1 cellular context compared by ENCODE assay signal in genomic region chr2:74756356-74756890, GRCh38.
A peak's percentile ranks its signal among the peaks of the same experiment; 100 is the strongest.
TF ChIP-seq lines count a peak whose summit lies in the region.

No MANE protein-coding gene starts in this region.

TF ChIP-seq in HepG2, 621 proteins besides CTCF, POLR2A, EP300 and RAD21 (continued from another document and continues in another):
- TF ChIP-seq GATA4 (IDR thresholded peaks at IDR 0.05; ENCODE audit: borderline replicate concordance, low read depth) = peak; percentile 37; the same call in 1 of the 2 replicates
- TF ChIP-seq ZSCAN31 (CRISPR knock-in tag; IDR thresholded peaks at IDR 0.05; ENCODE audit: low read depth) = peak; percentile 36; the same call in 1 of the 2 replicates
- TF ChIP-seq, protein P1, sequence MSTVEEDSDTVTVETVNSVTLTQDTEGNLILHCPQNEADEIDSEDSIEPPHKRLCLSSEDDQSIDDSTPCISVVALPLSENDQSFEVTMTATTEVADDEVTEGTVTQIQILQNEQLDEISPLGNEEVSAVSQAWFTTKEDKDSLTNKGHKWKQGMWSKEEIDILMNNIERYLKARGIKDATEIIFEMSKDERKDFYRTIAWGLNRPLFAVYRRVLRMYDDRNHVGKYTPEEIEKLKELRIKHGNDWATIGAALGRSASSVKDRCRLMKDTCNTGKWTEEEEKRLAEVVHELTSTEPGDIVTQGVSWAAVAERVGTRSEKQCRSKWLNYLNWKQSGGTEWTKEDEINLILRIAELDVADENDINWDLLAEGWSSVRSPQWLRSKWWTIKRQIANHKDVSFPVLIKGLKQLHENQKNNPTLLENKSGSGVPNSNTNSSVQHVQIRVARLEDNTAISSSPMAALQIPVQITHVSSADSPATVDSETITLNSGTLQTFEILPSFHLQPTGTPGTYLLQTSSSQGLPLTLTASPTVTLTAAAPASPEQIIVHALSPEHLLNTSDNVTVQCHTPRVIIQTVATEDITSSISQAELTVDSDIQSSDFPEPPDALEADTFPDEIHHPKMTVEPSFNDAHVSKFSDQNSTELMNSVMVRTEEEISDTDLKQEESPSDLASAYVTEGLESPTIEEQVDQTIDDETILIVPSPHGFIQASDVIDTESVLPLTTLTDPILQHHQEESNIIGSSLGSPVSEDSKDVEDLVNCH (CRISPR knock-in tag; IDR thresholded peaks at IDR 0.05) = no peak
- TF ChIP-seq CREM (IDR thresholded peaks at IDR 0.05) = peak; percentile 72
- no peak for TF ChIP-seq CREM (CRISPR knock-in tag; IDR thresholded peaks at IDR 0.05)
- TF ChIP-seq, protein P2, sequence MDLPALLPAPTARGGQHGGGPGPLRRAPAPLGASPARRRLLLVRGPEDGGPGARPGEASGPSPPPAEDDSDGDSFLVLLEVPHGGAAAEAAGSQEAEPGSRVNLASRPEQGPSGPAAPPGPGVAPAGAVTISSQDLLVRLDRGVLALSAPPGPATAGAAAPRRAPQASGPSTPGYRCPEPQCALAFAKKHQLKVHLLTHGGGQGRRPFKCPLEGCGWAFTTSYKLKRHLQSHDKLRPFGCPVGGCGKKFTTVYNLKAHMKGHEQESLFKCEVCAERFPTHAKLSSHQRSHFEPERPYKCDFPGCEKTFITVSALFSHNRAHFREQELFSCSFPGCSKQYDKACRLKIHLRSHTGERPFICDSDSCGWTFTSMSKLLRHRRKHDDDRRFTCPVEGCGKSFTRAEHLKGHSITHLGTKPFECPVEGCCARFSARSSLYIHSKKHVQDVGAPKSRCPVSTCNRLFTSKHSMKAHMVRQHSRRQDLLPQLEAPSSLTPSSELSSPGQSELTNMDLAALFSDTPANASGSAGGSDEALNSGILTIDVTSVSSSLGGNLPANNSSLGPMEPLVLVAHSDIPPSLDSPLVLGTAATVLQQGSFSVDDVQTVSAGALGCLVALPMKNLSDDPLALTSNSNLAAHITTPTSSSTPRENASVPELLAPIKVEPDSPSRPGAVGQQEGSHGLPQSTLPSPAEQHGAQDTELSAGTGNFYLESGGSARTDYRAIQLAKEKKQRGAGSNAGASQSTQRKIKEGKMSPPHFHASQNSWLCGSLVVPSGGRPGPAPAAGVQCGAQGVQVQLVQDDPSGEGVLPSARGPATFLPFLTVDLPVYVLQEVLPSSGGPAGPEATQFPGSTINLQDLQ (CRISPR knock-in tag; IDR thresholded peaks at IDR 0.05) = no peak
- no peak for TF ChIP-seq ZSCAN30 (CRISPR knock-in tag; IDR thresholded peaks at IDR 0.05)
- no peak for TF ChIP-seq ZNF180 (CRISPR knock-in tag; IDR thresholded peaks at IDR 0.05; ENCODE audit: borderline replicate concordance, low read depth)
- TF ChIP-seq SOX13 (IDR thresholded peaks at IDR 0.05) = peak; percentile 70; the same call in 1 of the 2 replicates
- peak in 1 of 2 experiments; percentile 90; a peak in 2 of 4 replicates for TF ChIP-seq SOX13 (CRISPR knock-in tag; conservative IDR thresholded peaks at IDR 0.05 in 1 of 2, IDR thresholded peaks at IDR 0.05 in 1 of 2)
- TF ChIP-seq KMT2A (CRISPR knock-in tag; IDR thresholded peaks at IDR 0.05) = no peak
- no peak; the same call in 1 of the 2 replicates for TF ChIP-seq HNF4G (IDR thresholded peaks at IDR 0.05; ENCODE audit: borderline replicate concordance, low read depth, low read length)
- TF ChIP-seq HNF4G (CRISPR knock-in tag; IDR thresholded peaks at IDR 0.05; ENCODE audit: borderline replicate concordance, low read depth) = no peak
- TF ChIP-seq PRDM15 (CRISPR knock-in tag; IDR thresholded peaks at IDR 0.05) = peak; percentile 33; the same call in 1 of the 2 replicates
- no peak for TF ChIP-seq ZEB1 (IDR thresholded peaks at IDR 0.05; ENCODE audit: insufficient replicate concordance, low read depth)
- no peak for TF ChIP-seq SNAI1 (CRISPR knock-in tag; IDR thresholded peaks at IDR 0.05; ENCODE audit: borderline replicate concordance)
- TF ChIP-seq PHF21A (CRISPR knock-in tag; IDR thresholded peaks at IDR 0.05) = peak; percentile 56; the same call in 1 of the 2 replicates
- TF ChIP-seq, protein P3, sequence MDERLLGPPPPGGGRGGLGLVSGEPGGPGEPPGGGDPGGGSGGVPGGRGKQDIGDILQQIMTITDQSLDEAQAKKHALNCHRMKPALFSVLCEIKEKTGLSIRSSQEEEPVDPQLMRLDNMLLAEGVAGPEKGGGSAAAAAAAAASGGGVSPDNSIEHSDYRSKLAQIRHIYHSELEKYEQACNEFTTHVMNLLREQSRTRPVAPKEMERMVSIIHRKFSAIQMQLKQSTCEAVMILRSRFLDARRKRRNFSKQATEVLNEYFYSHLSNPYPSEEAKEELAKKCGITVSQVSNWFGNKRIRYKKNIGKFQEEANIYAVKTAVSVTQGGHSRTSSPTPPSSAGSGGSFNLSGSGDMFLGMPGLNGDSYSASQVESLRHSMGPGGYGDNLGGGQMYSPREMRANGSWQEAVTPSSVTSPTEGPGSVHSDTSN (CRISPR knock-in tag; IDR thresholded peaks at IDR 0.05) = no peak
- TF ChIP-seq ETV5 (CRISPR knock-in tag; IDR thresholded peaks at IDR 0.05; ENCODE audit: borderline replicate concordance) = peak; percentile 82; the same call in 1 of the 2 replicates
- TF ChIP-seq ZFY (CRISPR knock-in tag; IDR thresholded peaks at IDR 0.05) = 0 out of 2 replicates have a peak, but pooled peaks have one; percentile 17
- TF ChIP-seq BORCS8-MEF2B (CRISPR knock-in tag; IDR thresholded peaks at IDR 0.05) = no peak
- TF ChIP-seq ARID3A (IDR thresholded peaks at IDR 0.05; ENCODE audit: low read depth, low read length) = no peak
- TF ChIP-seq THAP8 (CRISPR knock-in tag; IDR thresholded peaks at IDR 0.05; ENCODE audit: borderline replicate concordance) = no peak
- 0 out of 4 replicates have a peak, but pooled peaks of 1 of the 2 experiments have one; percentile 18 for TF ChIP-seq ATF4 (CRISPR knock-in tag; IDR thresholded peaks at IDR 0.05)
- TF ChIP-seq FOXA1 (IDR thresholded peaks at IDR 0.05) = peak; percentile 50; the same call in 1 of the 2 replicates
- no peak for TF ChIP-seq FOXA1 (CRISPR knock-in tag; IDR thresholded peaks at IDR 0.05)
- peak; percentile 23; the same call in 1 of the 2 replicates for TF ChIP-seq MIER2 (CRISPR knock-in tag; IDR thresholded peaks at IDR 0.05)
- TF ChIP-seq SIX1 (CRISPR knock-in tag; IDR thresholded peaks at IDR 0.05; ENCODE audit: borderline replicate concordance) = peak; percentile 26; the same call in 1 of the 2 replicates
- no peak for TF ChIP-seq PHF5A (CRISPR knock-in tag; IDR thresholded peaks at IDR 0.05; ENCODE audit: low read depth, unreplicated experiment)
- TF ChIP-seq TAF15 (IDR thresholded peaks at IDR 0.05; ENCODE audit: low read depth, low read length, poor library complexity, severe bottlenecking) = no peak
- TF ChIP-seq ZNF7 (CRISPR knock-in tag; IDR thresholded peaks at IDR 0.05) = no peak
- TF ChIP-seq FOXC1 (CRISPR knock-in tag; IDR thresholded peaks at IDR 0.05; ENCODE audit: borderline replicate concordance) = no peak
- TF ChIP-seq ZNF441 (CRISPR knock-in tag; IDR thresholded peaks at IDR 0.05; ENCODE audit: borderline replicate concordance) = peak; percentile 34; the same call in 1 of the 2 replicates
- no peak for TF ChIP-seq JARID2 (CRISPR knock-in tag; IDR thresholded peaks at IDR 0.05; ENCODE audit: insufficient replicate concordance)
- peak; percentile 71; the same call in 1 of the 2 replicates for TF ChIP-seq ZNF337 (CRISPR knock-in tag; IDR thresholded peaks at IDR 0.05; ENCODE audit: borderline replicate concordance, low read depth)
- TF ChIP-seq ZNF326 (CRISPR knock-in tag; IDR thresholded peaks at IDR 0.05; ENCODE audit: borderline replicate concordance) = no peak
- TF ChIP-seq ZFP62 (CRISPR knock-in tag; IDR thresholded peaks at IDR 0.05) = no peak
- TF ChIP-seq ZSCAN20 (CRISPR knock-in tag; IDR thresholded peaks at IDR 0.05; ENCODE audit: borderline replicate concordance) = 0 out of 2 replicates have a peak, but pooled peaks have one; percentile 37
- TF ChIP-seq ZNF468 (CRISPR knock-in tag; IDR thresholded peaks at IDR 0.05) = no peak
- peak; percentile 26; the same call in 1 of the 2 replicates for TF ChIP-seq FOXK2 (IDR thresholded peaks at IDR 0.05)
- TF ChIP-seq ZSCAN22 (CRISPR knock-in tag; IDR thresholded peaks at IDR 0.05) = no peak
- TF ChIP-seq, protein P4, sequence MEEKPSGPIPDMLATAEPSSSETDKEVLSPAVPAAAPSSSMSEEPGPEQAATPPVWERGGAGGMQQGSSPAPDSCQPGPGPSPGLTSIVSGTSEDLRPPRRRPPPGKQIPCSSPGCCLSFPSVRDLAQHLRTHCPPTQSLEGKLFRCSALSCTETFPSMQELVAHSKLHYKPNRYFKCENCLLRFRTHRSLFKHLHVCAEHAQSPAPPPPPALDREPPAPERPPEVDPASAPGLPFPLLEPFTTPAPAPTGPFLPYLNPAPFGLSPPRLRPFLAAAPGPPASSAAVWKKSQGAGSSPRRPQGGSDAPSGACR (CRISPR knock-in tag; IDR thresholded peaks at IDR 0.05) = peak; percentile 88; the same call in 1 of the 2 replicates
- TF ChIP-seq ZNF160 (CRISPR knock-in tag; IDR thresholded peaks at IDR 0.05) = no peak
- no peak for TF ChIP-seq FLYWCH1 (CRISPR knock-in tag; IDR thresholded peaks at IDR 0.05)
- TF ChIP-seq ZNF513 (CRISPR knock-in tag; conservative IDR thresholded peaks at IDR 0.05) = no peak
- peak; percentile 70 for TF ChIP-seq ZNF18 (CRISPR knock-in tag; IDR thresholded peaks at IDR 0.05; ENCODE audit: insufficient replicate concordance)
- no peak for TF ChIP-seq NR1H2 (CRISPR knock-in tag; IDR thresholded peaks at IDR 0.05; ENCODE audit: borderline replicate concordance, low read depth)
- no peak for TF ChIP-seq HMGA1 (CRISPR knock-in tag; conservative IDR thresholded peaks at IDR 0.05)
